In genomic region chr3:53195602-53196574, GRCh38 we compare ENCODE assay signal across 8 cellular contexts. TPM values are rescaled to one million over a fixed set of nuclear protein-coding genes. Genes with fewer than 3 reads are reported as not detected.
A peak's percentile ranks its signal among the peaks of the same experiment; 100 is the strongest.
DNase-seq lines count a peak whose midpoint lies in the region; ATAC-seq, FAIRE-seq and TF ChIP-seq lines count a peak whose summit lies in the region.

No MANE protein-coding gene starts in this region.

- no peak overlapping the region for H3K27ac ChIP-seq in KMS-11
- peak overlapping the region; percentile 46 for H3K27ac ChIP-seq in WERI-Rb-1
- H3K27ac ChIP-seq in left lung, result no peak overlapping the region

- H2AFZ ChIP-seq in KMS-11 (ENCODE audit: low read depth), result no peak overlapping the region; the same call in 1 of the 2 replicates

- peak; percentile 95 for TF ChIP-seq CTCF in GM12872 (IDR thresholded peaks at IDR 0.05; ENCODE audit: insufficient read depth, low read depth, low read length)
- peak; percentile 70 for TF ChIP-seq CTCF in KMS-11 (conservative IDR thresholded peaks at IDR 0.05; ENCODE audit: low read depth, low read length)
- peak; percentile 97 for TF ChIP-seq CTCF in WERI-Rb-1 (IDR thresholded peaks at IDR 0.05; ENCODE audit: low read depth, low read length)
- TF ChIP-seq CTCF in bronchial epithelial cell (IDR thresholded peaks at IDR 0.05; ENCODE audit: insufficient read depth, low read length, severe bottlenecking), result peak; percentile 98
- TF ChIP-seq CTCF in left lung (IDR thresholded peaks at IDR 0.05), result peak; percentile 95 to 100

- no peaks in the 10 kb centered on the region for H3K79me2 ChIP-seq in KMS-11 (ENCODE audit: insufficient read depth, low read depth)

- no peak overlapping the region for H3K9ac ChIP-seq in KMS-11

- H3K4me3 ChIP-seq in KMS-11 (IDR thresholded peaks at IDR 0.05; ENCODE audit: insufficient read depth, low read depth, low read length) (no peak overlapping the region), WERI-Rb-1 (ENCODE audit: low read depth, low read length) (no peak overlapping the region; the same call in 1 of the 2 replicates), bronchial epithelial cell (ENCODE audit: low read depth, low read length) (no peak overlapping the region), left lung (no peak overlapping the region)

- intact Hi-C loops in left lung (cut with DNase I), result loop anchor here (5.0 to 10.0 kb wide), 2 partner anchors 61 to 79 kb away; partner anchors contain the start of gene RFT1 (in 1 of the 2)

- no peaks in the 10 kb centered on the region for H3K27me3 ChIP-seq in KMS-11 (ENCODE audit: insufficient read depth, low read depth)
- no peaks in the 10 kb centered on the region for H3K27me3 ChIP-seq in WERI-Rb-1 (ENCODE audit: insufficient read depth, low read depth, severe bottlenecking)
- no peaks in the 10 kb centered on the region for H3K27me3 ChIP-seq in bronchial epithelial cell (ENCODE audit: control insufficient read depth, insufficient read depth, low read length)
- H3K27me3 ChIP-seq in left lung, result no peaks in the 10 kb centered on the region

- H3K36me3 ChIP-seq in KMS-11 (ENCODE audit: insufficient read depth) (no peaks in the 10 kb centered on the region), WERI-Rb-1 (peaks cover 3% of the 10 kb centered on the region; the same call in 1 of the 2 replicates), bronchial epithelial cell (ENCODE audit: control insufficient read depth, insufficient read depth, low read length) (peaks cover 5% of the 10 kb centered on the region), left lung (peaks cover 0 to 40% of the 10 kb centered on the region in 2 donors)

- H3K9me3 ChIP-seq in WERI-Rb-1 (ENCODE audit: severe bottlenecking) (no peaks in the 10 kb centered on the region), left lung (no peaks in the 10 kb centered on the region)

- no peaks in the 10 kb centered on the region for H3K4me1 ChIP-seq in KMS-11 (ENCODE audit: low read depth, poor library complexity, severe bottlenecking)
- H3K4me1 ChIP-seq in left lung, result peaks cover 8 to 38% of the 10 kb centered on the region in 2 donors

- peak; percentile 80 for FAIRE-seq in bronchial epithelial cell (lab: Jason Lieb, UNC)

- no peaks in the 10 kb centered on the region for H4K20me1 ChIP-seq in KMS-11 (ENCODE audit: insufficient read depth)

- H3K4me2 ChIP-seq in KMS-11, result no peak overlapping the region

- peak; percentile 63 for DNase-seq in WERI-Rb-1
- DNase-seq in bronchial epithelial cell (ENCODE audit: low read depth), result no peak
- peak in 1 of 2 donors; percentile 91 for DNase-seq in left lung
- peak; percentile 12 for DNase-seq in stimulated activated CD8-positive, alpha-beta memory T cell treated with anti-CD3 and anti-CD28 coated beads, Interleukin-12 subunit alpha, Interleukin-12 subunit beta, amount 100 ng/mL, for 24 hours (ENCODE audit: extremely low read depth)
- DNase-seq in A172 (ENCODE audit: low spot score), result no peak

- peak; percentile 71 for ATAC-seq in left lung
- no peak for ATAC-seq in GM18909 (IDR thresholded peaks at IDR 0.05; ENCODE audit: poor library complexity, unreplicated experiment)

RNA-seq across cellular contexts. Expression of gene PRKCD, which starts 34.9 kb away (rescaled TPM):
- total RNA-seq in bronchial epithelial cell (3.9 and 5.5 TPM in 2 replicates), left lung (10 to 100 TPM; 73.2 to 73.7 TPM)
- 2.5 and 3.4 TPM in 2 replicates for total RNA-seq in A172 (2014; rRNA removed; shearing (Covaris generic))

RNA-seq across cellular contexts. Expression of gene TKT, which starts 59.9 kb away (rescaled TPM):
- total RNA-seq in bronchial epithelial cell (174 and 341 TPM in 2 replicates), left lung (100 to 1,000 TPM; 458 to 594 TPM)
- total RNA-seq in A172 (2014; rRNA removed; shearing (Covaris generic)), result 406 and 438 TPM in 2 replicates

Comparison
In these comparisons a context has a peak if more than half of its experiments do, and no peak if none do; other contexts are left out.
1. DNase-seq: peak in WERI-Rb-1 (single experiment) and stimulated activated CD8-positive, alpha-beta memory T cell treated with anti-CD3 and anti-CD28 coated beads, Interleukin-12 subunit alpha, Interleukin-12 subunit beta, amount 100 ng/mL, for 24 hours (single experiment); none in bronchial epithelial cell (single experiment) and A172 (single experiment).
2. RNA of gene PRKCD, which starts 34.9 kb away (total RNA-seq): 73.2 to 73.7 TPM in left lung; 3.9 to 5.5 TPM in bronchial epithelial cell and 2.5 to 3.4 TPM in A172; every median in the first group is over 10 times any median in the second.
3. Peak in every context shown above with its lines, with median percentiles within 50 percentile points of each other: CTCF ChIP-seq.